1 cellular context compared by ENCODE assay signal in the genomic region with DNA sequence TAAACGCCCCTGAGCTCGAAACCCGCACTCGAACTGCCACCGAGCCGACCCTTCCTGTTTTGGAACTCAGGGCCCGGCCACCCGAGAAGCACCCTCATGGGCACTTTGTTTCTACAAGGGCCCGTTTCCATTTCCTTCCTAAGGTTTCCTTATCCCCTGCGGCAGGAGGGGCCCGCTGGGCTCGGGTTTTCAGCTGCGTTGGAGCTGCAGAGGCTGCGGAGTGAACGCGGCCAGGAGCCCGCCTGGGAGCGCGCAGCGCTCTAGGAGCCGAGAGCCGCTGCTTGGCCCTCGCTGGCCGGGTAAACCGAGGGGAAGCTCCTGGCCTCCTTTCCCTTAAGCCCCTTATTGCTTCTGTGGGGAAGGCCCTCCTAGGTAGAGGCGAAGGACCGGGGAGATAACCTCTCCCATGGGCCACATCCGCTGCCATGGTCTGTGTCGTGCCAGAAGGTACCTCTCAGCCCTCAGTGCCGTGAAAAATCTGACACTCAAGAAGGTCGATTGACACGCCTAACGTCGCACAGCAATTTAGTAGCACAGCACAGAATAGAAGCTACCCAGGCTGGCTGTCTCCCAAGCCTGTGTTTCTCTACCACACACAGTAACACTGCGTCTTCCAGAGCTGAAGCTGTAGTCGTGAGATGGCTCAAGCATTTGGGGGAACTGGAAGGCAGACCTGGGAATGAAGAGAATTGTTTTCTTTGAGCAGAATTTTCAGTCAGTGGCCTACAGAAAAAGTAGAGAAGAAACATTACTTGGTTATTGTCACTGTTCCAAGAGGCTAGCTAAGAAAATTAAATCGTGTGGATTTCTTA.
TF ChIP-seq lines count a peak whose summit lies in the region.

No MANE protein-coding gene starts in this region.

TF ChIP-seq in H1, 55 proteins besides CTCF, POLR2A, EP300 and RAD21:
- TF ChIP-seq CHD1 (IDR thresholded peaks at IDR 0.05; ENCODE audit: low read depth, low read length), result no peak
- no peak for TF ChIP-seq JUND (IDR thresholded peaks at IDR 0.05; ENCODE audit: low read length)
- no peak for TF ChIP-seq JUN (IDR thresholded peaks at IDR 0.05; ENCODE audit: low read depth, low read length)
- no peak for TF ChIP-seq RNF2 (IDR thresholded peaks at IDR 0.05; ENCODE audit: borderline replicate concordance, low read depth, low read length, missing control alignments, poor library complexity, severe bottlenecking)
- TF ChIP-seq KDM4A (IDR thresholded peaks at IDR 0.05; ENCODE audit: low read depth, low read length, severe bottlenecking), result peak; percentile 13
- TF ChIP-seq SIRT6 (IDR thresholded peaks at IDR 0.05; ENCODE audit: low read length), result no peak
- peak; percentile 69; the same call in 1 of the 2 replicates for TF ChIP-seq RBBP5 (IDR thresholded peaks at IDR 0.05; ENCODE audit: borderline replicate concordance, low read depth, low read length)
TF ChIP-seq in H1: peak in this region for 2.
